Comparison of ENCODE assay signal across 10 cellular contexts in genomic region chr2:158998486-158999248, GRCh38. TPM values are rescaled to one million over a fixed set of nuclear protein-coding genes. Genes with fewer than 3 reads are reported as not detected.
A peak's percentile ranks its signal among the peaks of the same experiment; 100 is the strongest.
DNase-seq lines count a peak whose midpoint lies in the region; ATAC-seq and TF ChIP-seq lines count a peak whose summit lies in the region.
"Had no signal": no experiment of that assay in that cellular context is flagged by ENCODE, and none has a peak within 500 bp of the region (broad histone marks: within the 10 kb centered on the region; RNA-seq: fewer than 3 reads in every experiment).

No MANE protein-coding gene starts in this region.

- CTCF ChIA-PET in T-cell (lab: Charles Lee): no interaction called here

- H3K36me3 ChIP-seq in SJCRH30 (no peaks in the 10 kb centered on the region; the same call in 1 of the 2 replicates), stomach smooth muscle (ENCODE audit: control insufficient read depth in 2 of 2, insufficient read depth in 2 of 2, low read length in 2 of 2) (peaks cover 0 to 3% of the 10 kb centered on the region in 2 donors)
- H3K36me3 ChIP-seq: uterus had no signal

- TF ChIP-seq CTCF in glutamatergic neuron (IDR thresholded peaks at IDR 0.05; ENCODE audit: partially characterized antibody, unreplicated experiment): no peak

- no peaks in the 10 kb centered on the region for H3K27me3 Mint-ChIP-seq in glutamatergic neuron (ENCODE audit: unreplicated experiment)
- peaks cover 3 to 6% of the 10 kb centered on the region in 2 donors for H3K27me3 Mint-ChIP-seq in T-cell

- POLR2A ChIA-PET in T-cell (lab: Charles Lee): no interaction called here

- H3K4me1 ChIP-seq in SJCRH30 (peaks cover 14% of the 10 kb centered on the region), stomach smooth muscle (ENCODE audit: control insufficient read depth, insufficient read depth, low read length) (peaks cover 39% of the 10 kb centered on the region)

- H3K27ac ChIP-seq in SJCRH30 (peak overlapping the region; percentile 74), stomach smooth muscle (ENCODE audit: low read length) (peak overlapping the region; percentile 41)

- no peak overlapping the region for H3K4me3 Mint-ChIP-seq in glutamatergic neuron (ENCODE audit: unreplicated experiment)
- no peak overlapping the region for H3K4me3 Mint-ChIP-seq in T-cell

- DNase-seq in GM03348 (ENCODE audit: low spot score) (peak; percentile 22), SJCRH30 (peak; percentile 80 to 85), glutamatergic neuron (no peak), T-cell (no peak)
- DNase-seq: erythroblast, uterus had no signal

- no peak overlapping the region for H3K9ac ChIP-seq in stomach smooth muscle (ENCODE audit: low read length in 2 of 2)

- H3K4me3 ChIP-seq in SJCRH30 (peak overlapping the region; percentile 22), stomach smooth muscle (ENCODE audit: low read length in 2 of 2) (no peak overlapping the region)
- H3K4me3 ChIP-seq: uterus had no signal

- peaks cover 22% of the 10 kb centered on the region for H3K4me1 Mint-ChIP-seq in glutamatergic neuron (ENCODE audit: low read depth, unreplicated experiment)
- H3K4me1 Mint-ChIP-seq in T-cell: peaks cover 2 to 5% (median 3%) of the 10 kb centered on the region in 3 donors

- H3K27me3 ChIP-seq in SJCRH30 (no peaks in the 10 kb centered on the region), stomach smooth muscle (ENCODE audit: control insufficient read depth in 1 of 2, insufficient read depth in 2 of 2, low read length in 2 of 2) (no peaks in the 10 kb centered on the region)
- H3K27me3 ChIP-seq: uterus had no signal

- no peaks in the 10 kb centered on the region for H3K9me3 ChIP-seq in SJCRH30 (replicated peaks)
- no peaks in the 10 kb centered on the region for H3K9me3 ChIP-seq in stomach smooth muscle (ENCODE audit: control insufficient read depth in 2 of 2, low read length in 2 of 2)
- H3K9me3 ChIP-seq: uterus had no signal

- H3K36me3 Mint-ChIP-seq in glutamatergic neuron (ENCODE audit: unreplicated experiment) (no peaks in the 10 kb centered on the region), T-cell (no peaks in the 10 kb centered on the region)

- ATAC-seq in GM21529 (IDR thresholded peaks at IDR 0.05; ENCODE audit: unreplicated experiment): no peak
- no peak for ATAC-seq in T-cell (replicated peaks in 1 of 4)
- no peak for ATAC-seq in HG03139 (IDR thresholded peaks at IDR 0.05; ENCODE audit: unreplicated experiment)
- no peak for ATAC-seq in HG02870 (IDR thresholded peaks at IDR 0.05; ENCODE audit: unreplicated experiment)

- H3K27ac Mint-ChIP-seq in glutamatergic neuron (ENCODE audit: unreplicated experiment) (peak overlapping the region; percentile 24), T-cell (no peak overlapping the region)

- peaks cover 2% of the 10 kb centered on the region for H3K9me3 Mint-ChIP-seq in glutamatergic neuron (ENCODE audit: unreplicated experiment)
- H3K9me3 Mint-ChIP-seq in T-cell: no peaks in the 10 kb centered on the region

RNA-seq across cellular contexts. Expression of gene TANC1, which starts 30.2 kb away (rescaled TPM):
- 13.5 and 15.1 TPM in 2 replicates for total RNA-seq in SJCRH30 (2014; rRNA removed; shearing (Covaris generic))
- total RNA-seq in glutamatergic neuron (ENCODE audit: unreplicated experiment) (14.9 TPM), T-cell (under 1 TPM; 0.26 to 0.61 (median 0.50) TPM)

Comparison
In these comparisons a context has a peak if more than half of its experiments do, and no peak if none do; other contexts are left out.
1. DNase-seq: peak in GM03348 (single experiment) and SJCRH30 (2 of 2); none in glutamatergic neuron (single experiment) and T-cell (0 of 34).